Comparison of ENCODE assay signal across 18 cellular contexts in genomic region chr10:6008497-6009142, GRCh38. TPM values are rescaled to one million over a fixed set of nuclear protein-coding genes. Genes with fewer than 3 reads are reported as not detected.
DNase-seq lines count a peak whose midpoint lies in the region; ATAC-seq and TF ChIP-seq lines count a peak whose summit lies in the region.
"Had no signal": no experiment of that assay in that cellular context is flagged by ENCODE, and none has a peak within 500 bp of the region (broad histone marks: within the 10 kb centered on the region; RNA-seq: fewer than 3 reads in every experiment).

No MANE protein-coding gene starts in this region.

- no peak overlapping the region for H3K4me3 Mint-ChIP-seq in natural killer cell treated with Interleukin-12 subunit alpha and Interleukin-12 subunit beta and Interleukin-15 and Interleukin-18, amount 100 ng/mL, for 72 hours
- H3K4me3 Mint-ChIP-seq in natural killer cell = no peak overlapping the region
- H3K4me3 Mint-ChIP-seq: activated naive CD4-positive, alpha-beta T cell treated with anti-CD3 and anti-CD28 coated beads, Interleukin-2, amount 10 ng/mL, durations not matched to agents 7 days and 5 days; endodermal cell had no signal

- no peaks in the 10 kb centered on the region for H3K27me3 ChIP-seq in vagina

- H3K4me1 ChIP-seq in vagina = peaks cover 11% of the 10 kb centered on the region
- H3K4me1 ChIP-seq: BE2C had no signal

- peaks cover 3% of the 10 kb centered on the region for H3K9me3 Mint-ChIP-seq in natural killer cell treated with Interleukin-12 subunit alpha and Interleukin-12 subunit beta and Interleukin-15 and Interleukin-18, amount 100 ng/mL, for 72 hours
- H3K9me3 Mint-ChIP-seq in natural killer cell = no peaks in the 10 kb centered on the region

- no peaks in the 10 kb centered on the region for H3K36me3 ChIP-seq in vagina
- H3K36me3 ChIP-seq: BE2C had no signal

- peak overlapping the region in 1 of 2 donors; percentile 27 for H3K4me3 ChIP-seq in vagina

- TF ChIP-seq POLR2A in vagina (IDR thresholded peaks at IDR 0.05) = no peak

- H3K9me3 ChIP-seq in vagina = no peaks in the 10 kb centered on the region
- H3K9me3 ChIP-seq: BE2C had no signal

- intact Hi-C loops in natural killer cell (cut with micrococcal nuclease) = no loop called here
- intact Hi-C loops in vagina (cut with DNase I) = no loop called here

- H3K4me1 Mint-ChIP-seq in natural killer cell treated with Interleukin-12 subunit alpha and Interleukin-12 subunit beta and Interleukin-15 and Interleukin-18, amount 100 ng/mL, for 72 hours (ENCODE audit: low read depth in 2 of 2) = peaks cover 43% of the 10 kb centered on the region in 2 donors
- H3K4me1 Mint-ChIP-seq in natural killer cell = no peaks in the 10 kb centered on the region
- H3K4me1 Mint-ChIP-seq: endodermal cell had no signal

- ATAC-seq in natural killer cell treated with Interleukin-12 subunit alpha and Interleukin-12 subunit beta and Interleukin-15 and Interleukin-18, amount 100 ng/mL, for 72 hours = no peak
- no peak for ATAC-seq in natural killer cell
- peak; percentile 45 for ATAC-seq in omental fat pad (ENCODE audit: low FRiP score)
- ATAC-seq in HG02938 (IDR thresholded peaks at IDR 0.05; ENCODE audit: unreplicated experiment) = no peak

- DNase-seq in natural killer cell treated with Interleukin-12 subunit alpha and Interleukin-12 subunit beta and Interleukin-15 and Interleukin-18, amount 100 ng/mL, for 72 hours (ENCODE audit: low spot score) = no peak
- DNase-seq in natural killer cell = no peak
- DNase-seq in fibroblast of peridontal ligament (ENCODE audit: extremely low read depth) = peak; percentile 0
- no peak for DNase-seq in omental fat pad (ENCODE audit: low spot score)
- DNase-seq in vagina (ENCODE audit: extremely low spot score in 2 of 2) = no peak
- no peak for DNase-seq in NCI-H1930 (lab: John Stamatoyannopoulos, UW)
- DNase-seq in NCI-H774 (lab: John Stamatoyannopoulos, UW) = no peak
- DNase-seq: activated naive CD4-positive, alpha-beta T cell treated with anti-CD3 and anti-CD28 coated beads, Interleukin-2, amount 10 ng/mL, durations not matched to agents 7 days and 5 days; BE2C; central memory CD4-positive, alpha-beta T cell; DMS 273 treated with DMSO at 0.1 percent for 48 hours; endodermal cell; kidney; NCI-H2029 treated with DMSO at 0.1 percent for 48 hours; NCI-H524 treated with DMSO at 0.1 percent for 48 hours had no signal

- peaks cover 23% of the 10 kb centered on the region for H3K36me3 Mint-ChIP-seq in natural killer cell treated with Interleukin-12 subunit alpha and Interleukin-12 subunit beta and Interleukin-15 and Interleukin-18, amount 100 ng/mL, for 72 hours
- no peaks in the 10 kb centered on the region for H3K36me3 Mint-ChIP-seq in natural killer cell

- peak overlapping the region; percentile 74 for H3K27ac ChIP-seq in vagina

- H3K27me3 Mint-ChIP-seq in natural killer cell treated with Interleukin-12 subunit alpha and Interleukin-12 subunit beta and Interleukin-15 and Interleukin-18, amount 100 ng/mL, for 72 hours = peaks cover 0 to 17% of the 10 kb centered on the region in 2 donors
- H3K27me3 Mint-ChIP-seq in natural killer cell (ENCODE audit: low read depth in 2 of 2) = peaks cover 0 to 12% of the 10 kb centered on the region in 2 donors

- H3K27ac Mint-ChIP-seq in natural killer cell treated with Interleukin-12 subunit alpha and Interleukin-12 subunit beta and Interleukin-15 and Interleukin-18, amount 100 ng/mL, for 72 hours = peak overlapping the region; percentile 68 to 90
- no peak overlapping the region for H3K27ac Mint-ChIP-seq in natural killer cell
- H3K27ac Mint-ChIP-seq: activated naive CD4-positive, alpha-beta T cell treated with anti-CD3 and anti-CD28 coated beads, Interleukin-2, amount 10 ng/mL, durations not matched to agents 7 days and 5 days; endodermal cell had no signal

- no peak for TF ChIP-seq CTCF in natural killer cell (IDR thresholded peaks at IDR 0.05)
- TF ChIP-seq CTCF in omental fat pad (IDR thresholded peaks at IDR 0.05) = no peak
- no peak for TF ChIP-seq CTCF in vagina (IDR thresholded peaks at IDR 0.05)

RNA-seq across cellular contexts. Expression of gene IL15RA, which starts 31.3 kb away (rescaled TPM):
- total RNA-seq in natural killer cell treated with Interleukin-12 subunit alpha and Interleukin-12 subunit beta and Interleukin-15 and Interleukin-18, amount 100 ng/mL, for 72 hours = 100 to 1,000 TPM in 1 of 2 donors, 10 to 100 TPM in 1; 56.7 to 125 TPM
- total RNA-seq in natural killer cell (10 to 100 TPM; 10.7 to 11.8 (median 11.3) TPM), omental fat pad (10 to 100 TPM; 18.7 to 71.6 (median 26.8) TPM), vagina (41.0 TPM)

RNA-seq across cellular contexts. Expression of gene IL2RA, which starts 53.5 kb away (rescaled TPM):
- total RNA-seq in natural killer cell treated with Interleukin-12 subunit alpha and Interleukin-12 subunit beta and Interleukin-15 and Interleukin-18, amount 100 ng/mL, for 72 hours = 1,000 to 10,000 TPM; 1,064 to 1,187 TPM
- 10 to 100 TPM in 1 of 3 donors, 1 to 10 TPM in 2; 3.4 to 11.2 (median 3.7) TPM for total RNA-seq in natural killer cell
- total RNA-seq in omental fat pad = 10 to 100 TPM in 1 of 4 donors, 1 to 10 TPM in 2, under 1 TPM in 1; 0.69 to 25.0 (median 7.1) TPM
- total RNA-seq in vagina = not detected
- total RNA-seq: endodermal cell, glomerular endothelial cell, M059J had no signal

Comparison
In these comparisons a context has a peak if more than half of its experiments do, and no peak if none do; other contexts are left out.
1. H3K27ac Mint-ChIP-seq: peak in natural killer cell treated with Interleukin-12 subunit alpha and Interleukin-12 subunit beta and Interleukin-15 and Interleukin-18, amount 100 ng/mL, for 72 hours (2 of 2); none in natural killer cell (0 of 2).
2. RNA of gene IL2RA, which starts 53.5 kb away (total RNA-seq): 1,064 to 1,187 TPM in natural killer cell treated with Interleukin-12 subunit alpha and Interleukin-12 subunit beta and Interleukin-15 and Interleukin-18, amount 100 ng/mL, for 72 hours; 0.69 to 25.0 TPM in omental fat pad, 3.4 to 11.2 TPM in natural killer cell and not detected in vagina (single experiment); every median in the first group is over 10 times any median in the second.